Comparison of ENCODE assay signal across 2 cellular contexts in genomic region chr6:43759157-43759925, GRCh38.
TF ChIP-seq lines count a peak whose summit lies in the region.

No MANE protein-coding gene starts in this region.

TF ChIP-seq in GM23338, 12 proteins besides CTCF, POLR2A, EP300 and RAD21 (continued from another document):
- TF ChIP-seq ZNF331 (CRISPR knock-in tag; IDR thresholded peaks at IDR 0.05; ENCODE audit: low read depth) (no peak), REST (IDR thresholded peaks at IDR 0.05; ENCODE audit: unreplicated experiment) (no peak), STAT1 (IDR thresholded peaks at IDR 0.05; ENCODE audit: unreplicated experiment) (no peak)

TF ChIP-seq in HEK293T, 16 proteins besides CTCF, POLR2A, EP300 and RAD21 (continued from another document):
- TF ChIP-seq L3MBTL2 (conservative IDR thresholded peaks at IDR 0.05), result no peak
